Comparison of ENCODE assay signal across 1 cellular context in genomic region chr10:75051308-75051707, GRCh38.
TF ChIP-seq lines count a peak whose summit lies in the region.

No MANE protein-coding gene starts in this region.

TF ChIP-seq in K562, 482 proteins besides CTCF, POLR2A, EP300 and RAD21 (continued from another document):
- TF ChIP-seq, protein P1, sequence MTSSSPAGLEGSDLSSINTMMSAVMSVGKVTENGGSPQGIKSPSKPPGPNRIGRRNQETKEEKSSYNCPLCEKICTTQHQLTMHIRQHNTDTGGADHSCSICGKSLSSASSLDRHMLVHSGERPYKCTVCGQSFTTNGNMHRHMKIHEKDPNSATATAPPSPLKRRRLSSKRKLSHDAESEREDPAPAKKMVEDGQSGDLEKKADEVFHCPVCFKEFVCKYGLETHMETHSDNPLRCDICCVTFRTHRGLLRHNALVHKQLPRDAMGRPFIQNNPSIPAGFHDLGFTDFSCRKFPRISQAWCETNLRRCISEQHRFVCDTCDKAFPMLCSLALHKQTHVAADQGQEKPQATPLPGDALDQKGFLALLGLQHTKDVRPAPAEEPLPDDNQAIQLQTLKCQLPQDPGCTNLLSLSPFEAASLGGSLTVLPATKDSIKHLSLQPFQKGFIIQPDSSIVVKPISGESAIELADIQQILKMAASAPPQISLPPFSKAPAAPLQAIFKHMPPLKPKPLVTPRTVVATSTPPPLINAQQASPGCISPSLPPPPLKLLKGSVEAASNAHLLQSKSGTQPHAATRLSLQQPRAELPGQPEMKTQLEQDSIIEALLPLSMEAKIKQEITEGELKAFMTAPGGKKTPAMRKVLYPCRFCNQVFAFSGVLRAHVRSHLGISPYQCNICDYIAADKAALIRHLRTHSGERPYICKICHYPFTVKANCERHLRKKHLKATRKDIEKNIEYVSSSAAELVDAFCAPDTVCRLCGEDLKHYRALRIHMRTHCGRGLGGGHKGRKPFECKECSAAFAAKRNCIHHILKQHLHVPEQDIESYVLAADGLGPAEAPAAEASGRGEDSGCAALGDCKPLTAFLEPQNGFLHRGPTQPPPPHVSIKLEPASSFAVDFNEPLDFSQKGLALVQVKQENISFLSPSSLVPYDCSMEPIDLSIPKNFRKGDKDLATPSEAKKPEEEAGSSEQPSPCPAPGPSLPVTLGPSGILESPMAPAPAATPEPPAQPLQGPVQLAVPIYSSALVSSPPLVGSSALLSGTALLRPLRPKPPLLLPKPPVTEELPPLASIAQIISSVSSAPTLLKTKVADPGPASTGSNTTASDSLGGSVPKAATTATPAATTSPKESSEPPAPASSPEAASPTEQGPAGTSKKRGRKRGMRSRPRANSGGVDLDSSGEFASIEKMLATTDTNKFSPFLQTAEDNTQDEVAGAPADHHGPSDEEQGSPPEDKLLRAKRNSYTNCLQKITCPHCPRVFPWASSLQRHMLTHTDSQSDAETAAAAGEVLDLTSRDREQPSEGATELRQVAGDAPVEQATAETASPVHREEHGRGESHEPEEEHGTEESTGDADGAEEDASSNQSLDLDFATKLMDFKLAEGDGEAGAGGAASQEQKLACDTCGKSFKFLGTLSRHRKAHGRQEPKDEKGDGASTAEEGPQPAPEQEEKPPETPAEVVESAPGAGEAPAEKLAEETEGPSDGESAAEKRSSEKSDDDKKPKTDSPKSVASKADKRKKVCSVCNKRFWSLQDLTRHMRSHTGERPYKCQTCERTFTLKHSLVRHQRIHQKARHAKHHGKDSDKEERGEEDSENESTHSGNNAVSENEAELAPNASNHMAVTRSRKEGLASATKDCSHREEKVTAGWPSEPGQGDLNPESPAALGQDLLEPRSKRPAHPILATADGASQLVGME (CRISPR knock-in tag; IDR thresholded peaks at IDR 0.05) = no peak
- TF ChIP-seq GTF3C2 (IDR thresholded peaks at IDR 0.05; ENCODE audit: borderline replicate concordance, extremely low read depth, insufficient read length) = no peak
- TF ChIP-seq GATA2 (CRISPR knock-in tag; IDR thresholded peaks at IDR 0.05) = no peak
- no peak for TF ChIP-seq SP1 (CRISPR knock-in tag; IDR thresholded peaks at IDR 0.05)
- TF ChIP-seq, protein P2, sequence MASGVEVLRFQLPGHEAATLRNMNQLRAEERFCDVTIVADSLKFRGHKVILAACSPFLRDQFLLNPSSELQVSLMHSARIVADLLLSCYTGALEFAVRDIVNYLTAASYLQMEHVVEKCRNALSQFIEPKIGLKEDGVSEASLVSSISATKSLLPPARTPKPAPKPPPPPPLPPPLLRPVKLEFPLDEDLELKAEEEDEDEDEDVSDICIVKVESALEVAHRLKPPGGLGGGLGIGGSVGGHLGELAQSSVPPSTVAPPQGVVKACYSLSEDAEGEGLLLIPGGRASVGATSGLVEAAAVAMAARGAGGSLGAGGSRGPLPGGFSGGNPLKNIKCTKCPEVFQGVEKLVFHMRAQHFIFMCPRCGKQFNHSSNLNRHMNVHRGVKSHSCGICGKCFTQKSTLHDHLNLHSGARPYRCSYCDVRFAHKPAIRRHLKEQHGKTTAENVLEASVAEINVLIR (CRISPR knock-in tag; IDR thresholded peaks at IDR 0.05) = no peak
- TF ChIP-seq STAT6 (CRISPR knock-in tag; IDR thresholded peaks at IDR 0.05) = no peak
